ENCODE assay signal across 23 cellular contexts in genomic region chr11:85886089-85887056, GRCh38. TPM values are rescaled to one million over a fixed set of nuclear protein-coding genes. Genes with fewer than 3 reads are reported as not detected.
A peak's percentile ranks its signal among the peaks of the same experiment; 100 is the strongest.
DNase-seq lines count a peak whose midpoint lies in the region; ATAC-seq and TF ChIP-seq lines count a peak whose summit lies in the region.
"Had no signal": no experiment of that assay in that cellular context is flagged by ENCODE, and none has a peak within 500 bp of the region (broad histone marks: within the 10 kb centered on the region; RNA-seq: fewer than 3 reads in every experiment).

No MANE protein-coding gene starts in this region.

- no peaks in the 10 kb centered on the region for H3K9me3 ChIP-seq in upper lobe of right lung
- H3K9me3 ChIP-seq: breast epithelium, pancreas, stomach had no signal

- intact Hi-C loops in natural killer cell (cut with micrococcal nuclease) = no loop called here
- intact Hi-C loops in upper lobe of right lung (cut with DNase I) = no loop called here

- peaks cover 0 to 7% of the 10 kb centered on the region in 2 donors for H3K27me3 Mint-ChIP-seq in natural killer cell (ENCODE audit: low read depth in 2 of 2)

- H3K36me3 Mint-ChIP-seq in natural killer cell = no peaks in the 10 kb centered on the region
- H3K36me3 Mint-ChIP-seq: activated naive CD8-positive, alpha-beta T cell treated with anti-CD3 and anti-CD28 coated beads, Interleukin-2, amount 10 ng/mL, durations not matched to agents 7 days and 5 days; CD8-positive, alpha-beta T cell had no signal

- H3K4me1 ChIP-seq in upper lobe of right lung = no peaks in the 10 kb centered on the region
- H3K4me1 ChIP-seq: breast epithelium, pancreas, stomach had no signal

- H3K27me3 ChIP-seq in upper lobe of right lung = no peaks in the 10 kb centered on the region
- H3K27me3 ChIP-seq: breast epithelium, pancreas, stomach had no signal

- H3K4me3 Mint-ChIP-seq in natural killer cell = no peak overlapping the region
- H3K4me3 Mint-ChIP-seq: activated naive CD8-positive, alpha-beta T cell treated with anti-CD3 and anti-CD28 coated beads, Interleukin-2, amount 10 ng/mL, durations not matched to agents 7 days and 5 days; activated T-helper 1 cell treated with anti-CD3 and anti-CD28 coated beads, Interleukin-12 subunit alpha, Interleukin-12 subunit beta, Interleukin-2, Interleukin-4 antibody, amounts not matched to agents 30 ng/mL and 10 ng/mL and 1 ng/mL, durations not matched to agents 14 hours and 24 hours and 36 hours; CD8-positive, alpha-beta T cell had no signal

- H3K27ac Mint-ChIP-seq in natural killer cell = no peak overlapping the region
- H3K27ac Mint-ChIP-seq: activated naive CD8-positive, alpha-beta T cell treated with anti-CD3 and anti-CD28 coated beads, Interleukin-2, amount 10 ng/mL, durations not matched to agents 7 days and 5 days; activated T-helper 1 cell treated with anti-CD3 and anti-CD28 coated beads, Interleukin-12 subunit alpha, Interleukin-12 subunit beta, Interleukin-2, Interleukin-4 antibody, amounts not matched to agents 30 ng/mL and 10 ng/mL and 1 ng/mL, durations not matched to agents 14 hours and 24 hours and 36 hours; CD8-positive, alpha-beta T cell had no signal

- ATAC-seq in omental fat pad (ENCODE audit: low FRiP score) (peak; percentile 82), natural killer cell (no peak), upper lobe of right lung (no peak)
- ATAC-seq: CD8-positive, alpha-beta T cell had no signal

- H3K4me3 ChIP-seq in fibroblast of mammary gland (ENCODE audit: control insufficient read depth, low read depth, low read length) (no peak overlapping the region), upper lobe of right lung (no peak overlapping the region)
- H3K4me3 ChIP-seq: breast epithelium, lung, pancreas, stomach had no signal

- no peak overlapping the region for H3K27ac ChIP-seq in upper lobe of right lung
- H3K27ac ChIP-seq: breast epithelium, pancreas, stomach had no signal

- peak; percentile 71 for DNase-seq in AG09319 (ENCODE audit: extremely low read depth, low read depth)
- peak; percentile 48 for DNase-seq in NCI-H226
- DNase-seq in fibroblast of mammary gland (ENCODE audit: low read depth) = peak; percentile 57
- no peak for DNase-seq in omental fat pad (ENCODE audit: low spot score)
- DNase-seq in natural killer cell = no peak
- DNase-seq in DMS153 (lab: John Stamatoyannopoulos, UW) = no peak
- DNase-seq in upper lobe of right lung = no peak
- DNase-seq in stimulated activated CD4-positive, alpha-beta T cell treated with anti-CD3 and anti-CD28 coated beads, Interleukin-4, amount 100 ng/mL, for 1 hour = no peak
- DNase-seq: ACHN; activated CD4-positive, alpha-beta T cell treated with anti-CD3 and anti-CD28 coated beads for 1 hour; activated CD8-positive, alpha-beta memory T cell treated with anti-CD3 and anti-CD28 coated beads for 24 hours; activated naive CD8-positive, alpha-beta T cell treated with anti-CD3 and anti-CD28 coated beads, Interleukin-2, amount 10 ng/mL, durations not matched to agents 7 days and 5 days; CD8-positive, alpha-beta T cell; Karpas-422; NCI-H1092; NCI-H2081; pancreas; stimulated activated CD4-positive, alpha-beta T cell treated with anti-CD3 and anti-CD28 coated beads, Interleukin-2, amount 100 ng/mL, for 24 hours; stomach had no signal

- no peak for TF ChIP-seq CTCF in AG09319 (IDR thresholded peaks at IDR 0.05; ENCODE audit: low read depth, low read length)
- no peak for TF ChIP-seq CTCF in fibroblast of mammary gland (conservative IDR thresholded peaks at IDR 0.05; ENCODE audit: control insufficient read depth, insufficient read depth, low read depth, low read length)
- TF ChIP-seq CTCF in omental fat pad (IDR thresholded peaks at IDR 0.05) = no peak
- TF ChIP-seq CTCF in natural killer cell (IDR thresholded peaks at IDR 0.05) = no peak
- TF ChIP-seq CTCF in upper lobe of right lung (IDR thresholded peaks at IDR 0.05) = no peak

- H3K4me1 Mint-ChIP-seq in natural killer cell = no peaks in the 10 kb centered on the region
- H3K4me1 Mint-ChIP-seq: activated naive CD8-positive, alpha-beta T cell treated with anti-CD3 and anti-CD28 coated beads, Interleukin-2, amount 10 ng/mL, durations not matched to agents 7 days and 5 days had no signal

- no peaks in the 10 kb centered on the region for H3K9me3 Mint-ChIP-seq in natural killer cell
- H3K9me3 Mint-ChIP-seq: activated naive CD8-positive, alpha-beta T cell treated with anti-CD3 and anti-CD28 coated beads, Interleukin-2, amount 10 ng/mL, durations not matched to agents 7 days and 5 days; activated T-helper 1 cell treated with anti-CD3 and anti-CD28 coated beads, Interleukin-12 subunit alpha, Interleukin-12 subunit beta, Interleukin-2, Interleukin-4 antibody, amounts not matched to agents 30 ng/mL and 10 ng/mL and 1 ng/mL, durations not matched to agents 14 hours and 24 hours and 36 hours; CD8-positive, alpha-beta T cell had no signal

- H3K36me3 ChIP-seq in upper lobe of right lung = no peaks in the 10 kb centered on the region
- H3K36me3 ChIP-seq: breast epithelium, pancreas, stomach had no signal

RNA-seq across cellular contexts. Expression of gene CCDC83, which starts 31.2 kb away (rescaled TPM):
- total RNA-seq in omental fat pad = 1 to 10 TPM in 1 of 4 donors, not detected in 3; 3.2 TPM
- total RNA-seq in natural killer cell = under 1 TPM in 1 of 3 donors, not detected in 2; 0.12 TPM
- total RNA-seq in upper lobe of right lung = not detected
- total RNA-seq: activated naive CD8-positive, alpha-beta T cell treated with anti-CD3 and anti-CD28 coated beads, Interleukin-2, amount 10 ng/mL, durations not matched to agents 7 days and 5 days; activated T-helper 1 cell treated with anti-CD3 and anti-CD28 coated beads, Interleukin-12 subunit alpha, Interleukin-12 subunit beta, Interleukin-2, Interleukin-4 antibody, amounts not matched to agents 30 ng/mL and 10 ng/mL and 1 ng/mL, durations not matched to agents 14 hours and 24 hours and 36 hours; CD8-positive, alpha-beta T cell; lung; NCI-H460; pancreas had no signal

Comparison
In these comparisons a context has a peak if more than half of its experiments do, and no peak if none do; other contexts are left out.
1. DNase-seq: peak in AG09319 (single experiment), NCI-H226 (single experiment) and fibroblast of mammary gland (single experiment); none in omental fat pad (single experiment), natural killer cell (single experiment), DMS153 (single experiment), upper lobe of right lung (single experiment) and stimulated activated CD4-positive, alpha-beta T cell treated with anti-CD3 and anti-CD28 coated beads, Interleukin-4, amount 100 ng/mL, for 1 hour (single experiment).